In the genomic region with DNA sequence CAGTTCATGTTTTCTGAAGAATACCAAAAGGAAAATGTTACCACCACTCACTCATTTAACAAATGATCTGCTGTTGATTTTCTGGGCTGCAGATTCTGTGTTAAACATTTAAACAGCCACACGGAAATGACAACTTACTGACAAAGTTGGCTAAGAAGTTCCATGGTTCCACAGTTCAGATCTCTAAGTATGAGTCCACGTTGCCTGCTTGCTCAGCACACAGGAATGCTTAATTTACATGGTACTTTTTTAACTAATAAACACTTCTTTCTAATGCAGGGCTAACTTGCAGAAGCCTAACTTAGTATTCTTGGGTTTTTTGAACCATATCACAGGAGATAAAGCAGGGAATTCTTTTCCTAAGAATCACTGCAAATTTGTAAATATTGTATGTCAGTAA, we compare ENCODE assay signal across 15 cellular contexts. TPM values are rescaled to one million over a fixed set of nuclear protein-coding genes. Genes with fewer than 3 reads are reported as not detected.
DNase-seq lines count a peak whose midpoint lies in the region; ATAC-seq and TF ChIP-seq lines count a peak whose summit lies in the region.
"Had no signal": no experiment of that assay in that cellular context is flagged by ENCODE, and none has a peak within 500 bp of the region (broad histone marks: within the 10 kb centered on the region; RNA-seq: fewer than 3 reads in every experiment).

No MANE protein-coding gene starts in this region.

- peak overlapping the region; percentile 87 for H3K4me2 ChIP-seq in GM23248 (ENCODE audit: unreplicated experiment)
- peak overlapping the region; percentile 54 for H3K4me2 ChIP-seq in osteoblast (ENCODE audit: insufficient read depth, low read length)

- H3K9me3 Mint-ChIP-seq in CD8-positive, alpha-beta memory T cell: peaks cover 0 to 3% (median 0%) of the 10 kb centered on the region in 5 donors

- peaks cover 0 to 8% of the 10 kb centered on the region in 2 donors for H3K27me3 Mint-ChIP-seq in CD8-positive, alpha-beta memory T cell

- peaks cover 50 to 66% (median 58%) of the 10 kb centered on the region in 3 donors for H3K4me1 Mint-ChIP-seq in CD8-positive, alpha-beta memory T cell

- CTCF ChIA-PET in CD8-positive, alpha-beta memory T cell (lab: Charles Lee): no interaction called here

- H2AFZ ChIP-seq in GM23248 (peak overlapping the region; percentile 43), osteoblast (ENCODE audit: low read length) (peak overlapping the region; percentile 12)

- TF ChIP-seq CTCF in RWPE2 (IDR thresholded peaks at IDR 0.05; ENCODE audit: poor library complexity, severe bottlenecking) (no peak), epithelial cell of proximal tubule (conservative IDR thresholded peaks at IDR 0.05; ENCODE audit: low read depth, low read length) (no peak), osteoblast (IDR thresholded peaks at IDR 0.05; ENCODE audit: extremely low read depth, low read depth, low read length) (no peak)

- peaks cover 0 to 7% (median 2%) of the 10 kb centered on the region in 3 donors for H3K36me3 Mint-ChIP-seq in CD8-positive, alpha-beta memory T cell

- H3K27ac Mint-ChIP-seq in CD8-positive, alpha-beta memory T cell: peak overlapping the region in 4 of 8 donors; percentile 13 to 80 (median 59)

- H3K36me3 ChIP-seq in GM23248 (ENCODE audit: low read depth) (no peaks in the 10 kb centered on the region), RWPE2 (ENCODE audit: low read depth) (no peaks in the 10 kb centered on the region), osteoblast (ENCODE audit: insufficient read depth, low read length) (no peaks in the 10 kb centered on the region)
- H3K36me3 ChIP-seq in CD8-positive, alpha-beta memory T cell (ENCODE audit: insufficient read depth, low read length): no peaks in the 10 kb centered on the region

- no peaks in the 10 kb centered on the region for H3K9me2 ChIP-seq in GM23248 (ENCODE audit: insufficient read depth)

- DNase-seq in GM23248 (peak; percentile 87), RWPE2 (ENCODE audit: low spot score) (no peak), epithelial cell of proximal tubule (ENCODE audit: low read depth) (peak; percentile 84), osteoblast (ENCODE audit: insufficient read length, low spot score, missing footprints) (no peak)
- DNase-seq in CD8-positive, alpha-beta memory T cell: no peak
- DNase-seq: anterior cingulate cortex, H7, right cardiac atrium, RPMI8226, testis had no signal

- H3K79me2 ChIP-seq in GM23248 (ENCODE audit: insufficient read depth) (no peaks in the 10 kb centered on the region), osteoblast (ENCODE audit: insufficient read depth, low read length) (no peaks in the 10 kb centered on the region)

- H3K27me3 ChIP-seq in GM23248 (replicated peaks; ENCODE audit: insufficient read depth) (no peaks in the 10 kb centered on the region), RWPE2 (ENCODE audit: insufficient read depth, poor library complexity, severe bottlenecking) (no peaks in the 10 kb centered on the region), osteoblast (ENCODE audit: insufficient read depth, low read length) (no peaks in the 10 kb centered on the region)
- H3K27me3 ChIP-seq in CD8-positive, alpha-beta memory T cell (ENCODE audit: insufficient read depth, low read length, poor library complexity, severe bottlenecking): no peaks in the 10 kb centered on the region
- H3K27me3 ChIP-seq: testis had no signal

- no peaks in the 10 kb centered on the region for H3K9me3 ChIP-seq in GM23248 (ENCODE audit: low read depth)
- no peaks in the 10 kb centered on the region for H3K9me3 ChIP-seq in RWPE2 (ENCODE audit: severe bottlenecking)
- H3K9me3 ChIP-seq in osteoblast (ENCODE audit: low read depth, low read length): no peaks in the 10 kb centered on the region
- H3K9me3 ChIP-seq in CD8-positive, alpha-beta memory T cell (ENCODE audit: low read length): no peaks in the 10 kb centered on the region
- H3K9me3 ChIP-seq: testis had no signal

- H3K4me1 ChIP-seq in GM23248 (ENCODE audit: insufficient read depth): peaks cover 46% of the 10 kb centered on the region
- peaks cover 21% of the 10 kb centered on the region for H3K4me1 ChIP-seq in RWPE2 (ENCODE audit: insufficient read depth, poor library complexity, severe bottlenecking)
- peaks cover 44% of the 10 kb centered on the region for H3K4me1 ChIP-seq in osteoblast (ENCODE audit: insufficient read depth, low read length)
- H3K4me1 ChIP-seq in CD8-positive, alpha-beta memory T cell (ENCODE audit: insufficient read depth, low read length): peaks cover 41% of the 10 kb centered on the region
- H3K4me1 ChIP-seq: testis had no signal

- in situ Hi-C loops in GM23248 (cut with MboI): no loop called here

- H3K9ac ChIP-seq in GM23248: peak overlapping the region; percentile 75

- ATAC-seq in RWPE2 (ENCODE audit: low read depth): peak; percentile 59
- no peak for ATAC-seq in HG03571 (IDR thresholded peaks at IDR 0.05; ENCODE audit: unreplicated experiment)
- no peak for ATAC-seq in GM19397 (IDR thresholded peaks at IDR 0.05; ENCODE audit: unreplicated experiment)
- no peak for ATAC-seq in HG02759 (IDR thresholded peaks at IDR 0.05; ENCODE audit: unreplicated experiment)
- ATAC-seq: GM12878, right cardiac atrium had no signal

- peak overlapping the region in 1 of 7 donors; percentile 17 for H3K4me3 Mint-ChIP-seq in CD8-positive, alpha-beta memory T cell

- POLR2A ChIA-PET in CD8-positive, alpha-beta memory T cell (lab: Charles Lee): no interaction called here

- peaks cover 60% of the 10 kb centered on the region for H3F3A ChIP-seq in GM23248 (ENCODE audit: insufficient read depth)

- H3K27ac ChIP-seq in GM23248 (peak overlapping the region; percentile 93), RWPE2 (ENCODE audit: poor library complexity, severe bottlenecking) (no peak overlapping the region), osteoblast (ENCODE audit: low read depth, low read length) (peak overlapping the region; percentile 73)
- H3K27ac ChIP-seq in CD8-positive, alpha-beta memory T cell (ENCODE audit: low read depth, low read length): no peak overlapping the region
- H3K27ac ChIP-seq: testis had no signal

- H4K20me1 ChIP-seq in GM23248 (ENCODE audit: insufficient read depth) (no peaks in the 10 kb centered on the region), osteoblast (ENCODE audit: insufficient read depth, low read length) (no peaks in the 10 kb centered on the region)

- H3K4me3 ChIP-seq in GM23248: peak overlapping the region; percentile 48
- H3K4me3 ChIP-seq in RWPE2 (ENCODE audit: severe bottlenecking): no peak overlapping the region
- no peak overlapping the region for H3K4me3 ChIP-seq in epithelial cell of proximal tubule (ENCODE audit: low read depth, low read length)
- no peak overlapping the region for H3K4me3 ChIP-seq in osteoblast (ENCODE audit: insufficient read depth, low read length)
- H3K4me3 ChIP-seq in CD8-positive, alpha-beta memory T cell (ENCODE audit: low read length): no peak overlapping the region
- H3K4me3 ChIP-seq: GM12878, testis had no signal

- whole genome bisulfite sequencing in GM23248 (ENCODE audit: low coverage in 1 of 2, low lambda C conversion rate in 2 of 2, missing lambda C conversion rate in 2 of 2), 2 experiments: 0 to 2% methylated on average over 2 of the region's 2 CpGs

RNA-seq across cellular contexts. Expression of gene PTGER2, which starts 34.7 kb away (rescaled TPM):
- 6.2 and 7.2 TPM in 2 replicates for total RNA-seq in GM23248 (2014; rRNA removed; shearing (Covaris generic))
- polyA plus RNA-seq in GM23248 (2016; fragmentation: Nextera tagmentation; extraction: Ambion mirVana): 9.1 TPM in 2 replicates
- total RNA-seq in epithelial cell of proximal tubule (2.2 TPM in 2 replicates), osteoblast (2.9 and 3.3 TPM in 2 replicates)
- total RNA-seq in CD8-positive, alpha-beta memory T cell: 10 to 100 TPM; 34.4 to 35.6 TPM
- polyA plus RNA-seq in CD8-positive, alpha-beta memory T cell: 289 TPM
- total RNA-seq: endothelial cell of umbilical vein had no signal
- polyA plus RNA-seq: endothelial cell of umbilical vein had no signal

Comparison
In these comparisons a context has a peak if more than half of its experiments do, and no peak if none do; other contexts are left out.
1. DNase-seq: peak in GM23248 (single experiment) and epithelial cell of proximal tubule (single experiment); none in RWPE2 (single experiment), osteoblast (single experiment) and CD8-positive, alpha-beta memory T cell (0 of 5).
2. H3K27ac ChIP-seq: peak in GM23248 (single experiment) and osteoblast (single experiment); none in RWPE2 (single experiment) and CD8-positive, alpha-beta memory T cell (single experiment).